Comparison of ENCODE assay signal across 7 cellular contexts in genomic region chr19:18324373-18324731, GRCh38. TPM values are rescaled to one million over a fixed set of nuclear protein-coding genes. Genes with fewer than 3 reads are reported as not detected.
DNase-seq lines count a peak whose midpoint lies in the region; ATAC-seq and TF ChIP-seq lines count a peak whose summit lies in the region.
"Not testable (repeated sequence)": the region's sequence is repeated elsewhere in the genome, so short reads cannot be mapped to it uniquely, and the experiment has no call there.

No MANE protein-coding gene starts in this region.

- H3K9me2 ChIP-seq in DOHH2 (replicated peaks; ENCODE audit: control insufficient read depth, low read length) = not testable (repeated sequence)

- CTCF ChIA-PET in RWPE1 (lab: Yijun Ruan, JAX) = interaction anchor here (0.6 kb wide), 1 partner anchor 52 kb away, joined by 5 read pairs; no protein-coding TSS in a partner anchor
- CTCF ChIA-PET in activated CD8-positive, alpha-beta T cell treated with anti-CD3 and anti-CD28 coated beads, Interleukin-2, amount 10 ng/mL, durations not matched to agents 7 days and 5 days (lab: Charles Lee) = interaction anchor here (1.2 to 10.9 kb wide), 3 partner anchors 31 to 86 kb away, joined by 3 to 455 read pairs (median 4); partner anchors contain the start of gene JUND

- TF ChIP-seq CTCF in DOHH2 (IDR thresholded peaks at IDR 0.05; ENCODE audit: low read depth, low read length, poor library complexity, severe bottlenecking); RWPE1 (conservative IDR thresholded peaks at IDR 0.05; ENCODE audit: low read depth); body of pancreas (IDR thresholded peaks at IDR 0.05); cardiac muscle cell (IDR thresholded peaks at IDR 0.05; ENCODE audit: low read depth, low read length); natural killer cell (IDR thresholded peaks at IDR 0.05); spleen (IDR thresholded peaks at IDR 0.05 in 8 of 11, conservative IDR thresholded peaks at IDR 0.05 in 3 of 11): not testable (repeated sequence)

- peak overlapping the region; percentile 93 for H3K27ac Mint-ChIP-seq in activated CD8-positive, alpha-beta T cell treated with anti-CD3 and anti-CD28 coated beads, Interleukin-2, amount 10 ng/mL, durations not matched to agents 7 days and 5 days
- H3K27ac Mint-ChIP-seq in natural killer cell = peak overlapping the region; percentile 96

- peaks cover 16% of the 10 kb centered on the region for H3F3A ChIP-seq in DOHH2 (ENCODE audit: control insufficient read depth, insufficient read depth)

- intact Hi-C loops in body of pancreas (cut with DNase I); natural killer cell (cut with micrococcal nuclease); spleen (cut with DNase I; ENCODE audit: low total_unique reads): not testable (repeated sequence)

- not testable (repeated sequence) for H3K4me3 Mint-ChIP-seq in activated CD8-positive, alpha-beta T cell treated with anti-CD3 and anti-CD28 coated beads, Interleukin-2, amount 10 ng/mL, durations not matched to agents 7 days and 5 days; natural killer cell

- not testable (repeated sequence) for H3K27me3 Mint-ChIP-seq in activated CD8-positive, alpha-beta T cell treated with anti-CD3 and anti-CD28 coated beads, Interleukin-2, amount 10 ng/mL, durations not matched to agents 7 days and 5 days (ENCODE audit: low read depth); natural killer cell (ENCODE audit: low read depth in 2 of 2)

- H3K79me2 ChIP-seq in DOHH2 (ENCODE audit: control insufficient read depth, low read length) = peaks cover 39% of the 10 kb centered on the region

- not testable (repeated sequence) for TF ChIP-seq POLR2A in body of pancreas (IDR thresholded peaks at IDR 0.05); spleen (IDR thresholded peaks at IDR 0.05)

- peaks cover 55% of the 10 kb centered on the region for H3K4me1 ChIP-seq in DOHH2 (ENCODE audit: control insufficient read depth, low read length)
- peaks cover 50% of the 10 kb centered on the region for H3K4me1 ChIP-seq in body of pancreas
- H3K4me1 ChIP-seq in cardiac muscle cell (ENCODE audit: low read depth) = peaks cover 22% of the 10 kb centered on the region
- H3K4me1 ChIP-seq in spleen = peaks cover 47 to 66% (median 61%) of the 10 kb centered on the region in 6 donors

- 43 to 48% methylated on average over 6 of the region's 6 CpGs for WGBS in body of pancreas, 2 donors
- 55 to 71% (median 64%) methylated on average over 6 of the region's 6 CpGs for WGBS in spleen, 5 donors

- peaks cover 12% of the 10 kb centered on the region; the same call in 1 of the 2 replicates for H4K20me1 ChIP-seq in DOHH2 (ENCODE audit: control insufficient read depth, insufficient read depth, low read depth, low read length)

- H3K4me1 Mint-ChIP-seq in activated CD8-positive, alpha-beta T cell treated with anti-CD3 and anti-CD28 coated beads, Interleukin-2, amount 10 ng/mL, durations not matched to agents 7 days and 5 days (ENCODE audit: low read depth) = peaks cover 51% of the 10 kb centered on the region
- peaks cover 46% of the 10 kb centered on the region in 2 donors for H3K4me1 Mint-ChIP-seq in natural killer cell

- H3K9me3 Mint-ChIP-seq in activated CD8-positive, alpha-beta T cell treated with anti-CD3 and anti-CD28 coated beads, Interleukin-2, amount 10 ng/mL, durations not matched to agents 7 days and 5 days (ENCODE audit: insufficient read depth); natural killer cell: not testable (repeated sequence)

- H3K36me3 ChIP-seq in DOHH2 (ENCODE audit: control insufficient read depth, low read length) = peaks cover 33% of the 10 kb centered on the region
- not testable (repeated sequence) for H3K36me3 ChIP-seq in body of pancreas (replicated peaks in 1 of 2; ENCODE audit: insufficient read depth in 1 of 2, low read depth in 2 of 2); cardiac muscle cell; spleen

- peak overlapping the region; percentile 95 for H3K4me2 ChIP-seq in DOHH2 (ENCODE audit: low read length)

- H3K4me3 ChIP-seq in DOHH2 (ENCODE audit: low read length); body of pancreas; cardiac muscle cell; spleen: not testable (repeated sequence)

- peaks cover 31% of the 10 kb centered on the region for H3K36me3 Mint-ChIP-seq in activated CD8-positive, alpha-beta T cell treated with anti-CD3 and anti-CD28 coated beads, Interleukin-2, amount 10 ng/mL, durations not matched to agents 7 days and 5 days (ENCODE audit: low read depth)
- not testable (repeated sequence) for H3K36me3 Mint-ChIP-seq in natural killer cell

- not testable (repeated sequence) for H3K27me3 ChIP-seq in DOHH2 (ENCODE audit: control insufficient read depth, low read length); body of pancreas; cardiac muscle cell; spleen (replicated peaks in 1 of 7)

- not testable (repeated sequence) for DNase-seq in RWPE1 (ENCODE audit: low spot score); activated CD8-positive, alpha-beta T cell treated with anti-CD3 and anti-CD28 coated beads, Interleukin-2, amount 10 ng/mL, durations not matched to agents 7 days and 5 days; body of pancreas; cardiac muscle cell (ENCODE audit: low read depth in 1 of 2, low spot score in 1 of 2); natural killer cell; spleen

- not testable (repeated sequence) for ATAC-seq in activated CD8-positive, alpha-beta T cell treated with anti-CD3 and anti-CD28 coated beads, Interleukin-2, amount 10 ng/mL, durations not matched to agents 7 days and 5 days; body of pancreas; natural killer cell

- POLR2A ChIA-PET in RWPE1 (lab: Yijun Ruan, JAX; ENCODE audit: low non-redundant PET) = not testable (repeated sequence)
- POLR2A ChIA-PET in activated CD8-positive, alpha-beta T cell treated with anti-CD3 and anti-CD28 coated beads, Interleukin-2, amount 10 ng/mL, durations not matched to agents 7 days and 5 days (lab: Charles Lee) = interaction anchor here (7.8 kb wide), 1 partner anchor 45 kb away, joined by 140 read pairs; the partner anchor contains the start of gene JUND

- H3K27ac ChIP-seq in DOHH2 (ENCODE audit: low read depth, low read length) = peak overlapping the region; percentile 85
- peak overlapping the region; percentile 87 for H3K27ac ChIP-seq in RWPE1
- H3K27ac ChIP-seq in body of pancreas = peak overlapping the region in 3 of 4 donors; percentile 88 to 92 (median 88)
- H3K27ac ChIP-seq in cardiac muscle cell = peak overlapping the region; percentile 85
- peak overlapping the region in 7 of 8 donors; percentile 88 to 96 (median 94) for H3K27ac ChIP-seq in spleen

- H3K9me3 ChIP-seq in DOHH2 (ENCODE audit: control insufficient read depth, insufficient read depth, low read length); body of pancreas; cardiac muscle cell (ENCODE audit: low read depth); spleen: not testable (repeated sequence)

RNA-seq across cellular contexts. Expression of gene LSM4, which starts 1.5 kb away (rescaled TPM):
- total RNA-seq in activated CD8-positive, alpha-beta T cell treated with anti-CD3 and anti-CD28 coated beads, Interleukin-2, amount 10 ng/mL, durations not matched to agents 7 days and 5 days = 100 to 1,000 TPM; 199 to 215 TPM
- 10 to 100 TPM; 45.7 to 94.6 TPM for total RNA-seq in body of pancreas
- 446 and 493 TPM in 2 replicates for total RNA-seq in cardiac muscle cell
- polyA plus RNA-seq in cardiac muscle cell = 418 and 422 TPM in 2 replicates
- 10 to 100 TPM; 42.4 to 60.8 (median 44.8) TPM for total RNA-seq in natural killer cell
- total RNA-seq in spleen = 10 to 100 TPM; 55.8 to 86.5 (median 65.1) TPM
- polyA plus RNA-seq in spleen = 100 to 1,000 TPM in 2 of 3 donors, 10 to 100 TPM in 1; 91.6 to 192 (median 151) TPM

RNA-seq across cellular contexts. Expression of gene PGPEP1, which starts 16.0 kb away (rescaled TPM):
- 10 to 100 TPM; 30.1 to 34.5 TPM for total RNA-seq in activated CD8-positive, alpha-beta T cell treated with anti-CD3 and anti-CD28 coated beads, Interleukin-2, amount 10 ng/mL, durations not matched to agents 7 days and 5 days
- 10 to 100 TPM; 22.1 to 37.6 TPM for total RNA-seq in body of pancreas
- 19.6 and 19.7 TPM in 2 replicates for total RNA-seq in cardiac muscle cell
- polyA plus RNA-seq in cardiac muscle cell = 12.9 and 14.0 TPM in 2 replicates
- total RNA-seq in natural killer cell = 10 to 100 TPM; 69.1 to 73.3 (median 71.0) TPM
- 10 to 100 TPM; 20.2 to 65.6 (median 45.1) TPM for total RNA-seq in spleen
- polyA plus RNA-seq in spleen = 10 to 100 TPM in 1 of 3 donors, 1 to 10 TPM in 2; 9.3 to 17.3 (median 9.6) TPM

RNA-seq across cellular contexts. Expression of gene JUND, which starts 42.9 kb away (rescaled TPM):
- total RNA-seq in activated CD8-positive, alpha-beta T cell treated with anti-CD3 and anti-CD28 coated beads, Interleukin-2, amount 10 ng/mL, durations not matched to agents 7 days and 5 days = 100 to 1,000 TPM; 462 to 469 TPM
- total RNA-seq in body of pancreas = 100 to 1,000 TPM; 250 to 607 TPM
- 430 and 496 TPM in 2 replicates for total RNA-seq in cardiac muscle cell
- 262 and 265 TPM in 2 replicates for polyA plus RNA-seq in cardiac muscle cell
- 1,000 to 10,000 TPM; 1,182 to 2,122 (median 1,520) TPM for total RNA-seq in natural killer cell
- 100 to 1,000 TPM; 119 to 232 (median 159) TPM for total RNA-seq in spleen
- polyA plus RNA-seq in spleen = 10 to 100 TPM; 47.5 to 86.5 (median 75.6) TPM

RNA-seq across cellular contexts. Expression of gene IQCN, which starts 50.1 kb away (rescaled TPM):
- total RNA-seq in activated CD8-positive, alpha-beta T cell treated with anti-CD3 and anti-CD28 coated beads, Interleukin-2, amount 10 ng/mL, durations not matched to agents 7 days and 5 days = 1 to 10 TPM; 3.7 to 4.2 TPM
- total RNA-seq in body of pancreas (1 to 10 TPM; 5.6 to 7.0 TPM), cardiac muscle cell (2.3 and 3.2 TPM in 2 replicates), natural killer cell (10 to 100 TPM; 13.7 to 19.4 (median 15.6) TPM), spleen (10 to 100 TPM in 3 of 7 donors, 1 to 10 TPM in 4; 4.7 to 17.1 (median 8.6) TPM)
- polyA plus RNA-seq in cardiac muscle cell (0.38 and 0.72 TPM in 2 replicates), spleen (10 to 100 TPM in 1 of 3 donors, 1 to 10 TPM in 2; 1.4 to 15.6 (median 7.8) TPM)
